32 cellular contexts compared by ENCODE assay signal in the genomic region with DNA sequence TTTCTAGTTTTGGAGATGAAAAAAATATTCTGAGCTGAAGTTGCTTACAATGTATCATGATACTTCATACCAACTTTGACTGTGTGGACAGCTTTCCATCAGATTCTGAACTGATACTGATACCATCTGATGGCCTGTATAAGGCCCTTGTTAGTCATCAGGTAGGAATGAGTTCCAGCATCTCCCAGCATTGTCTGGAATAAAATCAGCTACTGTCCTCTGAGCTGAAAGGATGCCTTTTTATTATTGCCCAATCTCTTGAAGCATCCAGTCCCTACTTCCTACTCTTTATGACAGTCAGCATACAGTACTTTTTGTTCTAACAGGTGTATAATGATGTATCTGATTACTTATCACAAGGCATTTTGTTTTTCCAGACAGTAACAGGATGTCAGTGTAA.
DNase-seq lines count a peak whose midpoint lies in the region; ATAC-seq and TF ChIP-seq lines count a peak whose summit lies in the region.
"Had no signal": no experiment of that assay in that cellular context is flagged by ENCODE, and none has a peak within 500 bp of the region (broad histone marks: within the 10 kb centered on the region; RNA-seq: fewer than 3 reads in every experiment).

No MANE protein-coding gene starts in this region.

- H3K4me3 Mint-ChIP-seq in natural killer cell treated with Interleukin-12 subunit alpha and Interleukin-12 subunit beta and Interleukin-15 and Interleukin-18, amount 100 ng/mL, for 72 hours: no peak overlapping the region
- H3K4me3 Mint-ChIP-seq: activated T-cell treated with anti-CD3 and anti-CD28 coated beads, Interleukin-2, amount 50 U/mL, for 24 hours; central memory CD8-positive, alpha-beta T cell; dendritic cell treated with granulocyte-macrophage colony-stimulating factor and Interleukin-4, amounts not matched to agents 40 ng/mL and 50 ng/mL, for 4 days; GM23338; HFFc6; naive thymus-derived CD4-positive, alpha-beta T cell; stimulated activated naive B cell treated with anti-CD40 and anti-IgM and Interleukin-4, amounts not matched to agents 10 μg/mL and 1 μg/mL and 100 μg/mL, for 72 hours had no signal

- H3K4me3 ChIP-seq in mammary epithelial cell (replicated peaks in 1 of 3; ENCODE audit: insufficient read depth in 1 of 3, low read depth in 2 of 3, low read length in 3 of 3) (no peak overlapping the region), breast epithelium (no peak overlapping the region), adipocyte (ENCODE audit: low read length) (no peak overlapping the region)
- H3K4me3 ChIP-seq: GM23338, heart left ventricle, SJCRH30, upper lobe of left lung had no signal

- no peaks in the 10 kb centered on the region for H4K20me1 ChIP-seq in mammary epithelial cell (ENCODE audit: insufficient read depth, low read length)

- H3K4me2 ChIP-seq in mammary epithelial cell (ENCODE audit: insufficient read depth, low read depth, low read length): no peak overlapping the region
- H3K4me2 ChIP-seq: GM23338 had no signal

- in situ Hi-C loops in mammary epithelial cell (cut with MboI; ENCODE audit: low sequenced_read_pairs in 2 of 2): loop anchor here in 1 of 2 donors (25.0 kb wide), 1 partner anchor 208 kb away; no protein-coding TSS in a partner anchor

- no peaks in the 10 kb centered on the region for H3K27me3 Mint-ChIP-seq in natural killer cell treated with Interleukin-12 subunit alpha and Interleukin-12 subunit beta and Interleukin-15 and Interleukin-18, amount 100 ng/mL, for 72 hours
- H3K27me3 Mint-ChIP-seq: activated T-cell treated with anti-CD3 and anti-CD28 coated beads, Interleukin-2, amount 50 U/mL, for 24 hours; central memory CD8-positive, alpha-beta T cell; dendritic cell treated with granulocyte-macrophage colony-stimulating factor and Interleukin-4, amounts not matched to agents 40 ng/mL and 50 ng/mL, for 4 days; stimulated activated naive B cell treated with anti-CD40 and anti-IgM and Interleukin-4, amounts not matched to agents 10 μg/mL and 1 μg/mL and 100 μg/mL, for 72 hours had no signal

- intact Hi-C loops in mammary epithelial cell (cut with micrococcal nuclease) (no loop called here), breast epithelium (cut with DNase I; ENCODE audit: low total_unique reads) (no loop called here)

- H3K36me3 ChIP-seq in mammary epithelial cell (ENCODE audit: insufficient read depth, low read length) (no peaks in the 10 kb centered on the region), breast epithelium (no peaks in the 10 kb centered on the region), adipocyte (ENCODE audit: control insufficient read depth, insufficient read depth, low read length, severe bottlenecking) (no peaks in the 10 kb centered on the region)
- H3K36me3 ChIP-seq: heart left ventricle, SJCRH30, upper lobe of left lung had no signal

- ATAC-seq in HG02571 (IDR thresholded peaks at IDR 0.05; ENCODE audit: unreplicated experiment): no peak
- ATAC-seq in natural killer cell treated with Interleukin-12 subunit alpha and Interleukin-12 subunit beta and Interleukin-15 and Interleukin-18, amount 100 ng/mL, for 72 hours: no peak
- ATAC-seq: heart left ventricle; naive thymus-derived CD4-positive, alpha-beta T cell; stimulated activated naive B cell treated with anti-CD40 and anti-IgM and Interleukin-4, amounts not matched to agents 10 μg/mL and 1 μg/mL and 100 μg/mL, for 72 hours had no signal

- CTCF ChIA-PET in mammary epithelial cell (lab: Charles Lee; ENCODE audit: low non-redundant PET): no interaction called here

- peaks cover 3% of the 10 kb centered on the region for H3K9me3 ChIP-seq in mammary epithelial cell (replicated peaks; ENCODE audit: insufficient read depth, low read length)
- peaks cover 8 to 10% of the 10 kb centered on the region in 2 donors for H3K9me3 ChIP-seq in breast epithelium
- no peaks in the 10 kb centered on the region for H3K9me3 ChIP-seq in adipocyte (ENCODE audit: control insufficient read depth, low read length)
- H3K9me3 ChIP-seq: SJCRH30 had no signal

- H3K27me3 ChIP-seq in mammary epithelial cell (ENCODE audit: insufficient read depth, low read length) (no peaks in the 10 kb centered on the region), breast epithelium (no peaks in the 10 kb centered on the region), adipocyte (replicated peaks; ENCODE audit: control insufficient read depth, insufficient read depth, low read length) (no peaks in the 10 kb centered on the region)
- H3K27me3 ChIP-seq: heart left ventricle, SJCRH30, upper lobe of left lung had no signal

- H3K27ac Mint-ChIP-seq in natural killer cell treated with Interleukin-12 subunit alpha and Interleukin-12 subunit beta and Interleukin-15 and Interleukin-18, amount 100 ng/mL, for 72 hours: no peak overlapping the region
- H3K27ac Mint-ChIP-seq: activated T-cell treated with anti-CD3 and anti-CD28 coated beads, Interleukin-2, amount 50 U/mL, for 24 hours; dendritic cell treated with granulocyte-macrophage colony-stimulating factor and Interleukin-4, amounts not matched to agents 40 ng/mL and 50 ng/mL, for 4 days; HFFc6; naive thymus-derived CD4-positive, alpha-beta T cell; stimulated activated naive B cell treated with anti-CD40 and anti-IgM and Interleukin-4, amounts not matched to agents 10 μg/mL and 1 μg/mL and 100 μg/mL, for 72 hours had no signal

- no peak for TF ChIP-seq POLR2A in breast epithelium (IDR thresholded peaks at IDR 0.05)

- no peaks in the 10 kb centered on the region for H3K79me2 ChIP-seq in mammary epithelial cell (ENCODE audit: insufficient read depth, low read length)

- no peaks in the 10 kb centered on the region for H3K4me1 Mint-ChIP-seq in natural killer cell treated with Interleukin-12 subunit alpha and Interleukin-12 subunit beta and Interleukin-15 and Interleukin-18, amount 100 ng/mL, for 72 hours (ENCODE audit: low read depth in 2 of 2)
- H3K4me1 Mint-ChIP-seq: central memory CD8-positive, alpha-beta T cell; naive thymus-derived CD4-positive, alpha-beta T cell; stimulated activated naive B cell treated with anti-CD40 and anti-IgM and Interleukin-4, amounts not matched to agents 10 μg/mL and 1 μg/mL and 100 μg/mL, for 72 hours had no signal

- DNase-seq in mammary epithelial cell: peak; percentile 50
- no peak for DNase-seq in breast epithelium (ENCODE audit: low spot score in 2 of 2)
- DNase-seq in adipocyte (ENCODE audit: low read depth): peak; percentile 19
- peak; percentile 10 for DNase-seq in kidney tubule cell (ENCODE audit: low spot score)
- no peak for DNase-seq in NCI-H2029 (lab: John Stamatoyannopoulos, UW)
- DNase-seq in T-helper 9 cell: no peak
- DNase-seq in natural killer cell treated with Interleukin-12 subunit alpha and Interleukin-12 subunit beta and Interleukin-15 and Interleukin-18, amount 100 ng/mL, for 72 hours (ENCODE audit: low spot score): no peak
- DNase-seq: 8988T; activated CD4-positive, CD25-positive, alpha-beta regulatory T cell; activated effector memory CD4-positive, alpha-beta T cell treated with anti-CD3 and anti-CD28 coated beads, Interleukin-2, amount 50 U/mL, for 16 hours; activated T-cell treated with anti-CD3 and anti-CD28 coated beads, Interleukin-2, amount 50 U/mL, for 24 hours; Calu3; DMS79; heart left ventricle; HFFc6; KG1; kidney; naive thymus-derived CD4-positive, alpha-beta T cell; NCI-H1417 treated with DMSO at 0.1 percent for 48 hours; NCI-H2081; NCI-H748 treated with DMSO at 0.1 percent for 48 hours; nucleus accumbens; SJCRH30; stimulated activated CD4-positive, alpha-beta T cell treated with anti-CD3 and anti-CD28 coated beads, Interleukin-15, amount 100 ng/mL, for 24 hours; stimulated activated naive B cell treated with anti-CD40 and anti-IgM and Interleukin-4, amounts not matched to agents 10 μg/mL and 1 μg/mL and 100 μg/mL, for 72 hours; T-helper 1 cell; upper lobe of left lung had no signal

- H3K9ac ChIP-seq in mammary epithelial cell (ENCODE audit: insufficient read depth, low read length) (no peak overlapping the region), adipocyte (ENCODE audit: low read length) (no peak overlapping the region)

- TF ChIP-seq CTCF in mammary epithelial cell (conservative IDR thresholded peaks at IDR 0.05 in 1 of 2, IDR thresholded peaks at IDR 0.05 in 1 of 2; ENCODE audit: extremely low read depth in 1 of 2, insufficient read depth in 1 of 2, low read depth in 1 of 2, low read length in 2 of 2): no peak
- no peak for TF ChIP-seq CTCF in breast epithelium (IDR thresholded peaks at IDR 0.05)

- H3K36me3 Mint-ChIP-seq in natural killer cell treated with Interleukin-12 subunit alpha and Interleukin-12 subunit beta and Interleukin-15 and Interleukin-18, amount 100 ng/mL, for 72 hours: no peaks in the 10 kb centered on the region
- H3K36me3 Mint-ChIP-seq: naive thymus-derived CD4-positive, alpha-beta T cell; stimulated activated naive B cell treated with anti-CD40 and anti-IgM and Interleukin-4, amounts not matched to agents 10 μg/mL and 1 μg/mL and 100 μg/mL, for 72 hours had no signal

- BruUV-seq in mammary epithelial cell (replicated peaks; lab: Mats Ljungman, UMichigan): no TSS peak

- H3K4me1 ChIP-seq in mammary epithelial cell (ENCODE audit: insufficient read depth, low read length) (no peaks in the 10 kb centered on the region), breast epithelium (no peaks in the 10 kb centered on the region), adipocyte (ENCODE audit: control insufficient read depth, insufficient read depth, low read length) (no peaks in the 10 kb centered on the region)
- H3K4me1 ChIP-seq: heart left ventricle, upper lobe of left lung had no signal

- peaks cover 12% of the 10 kb centered on the region for H3K9me3 Mint-ChIP-seq in natural killer cell treated with Interleukin-12 subunit alpha and Interleukin-12 subunit beta and Interleukin-15 and Interleukin-18, amount 100 ng/mL, for 72 hours
- H3K9me3 Mint-ChIP-seq: activated T-cell treated with anti-CD3 and anti-CD28 coated beads, Interleukin-2, amount 50 U/mL, for 24 hours; dendritic cell treated with granulocyte-macrophage colony-stimulating factor and Interleukin-4, amounts not matched to agents 40 ng/mL and 50 ng/mL, for 4 days had no signal

- dilution Hi-C loops in mammary epithelial cell (cut with HindIII; ENCODE audit: low sequenced_read_pairs): no loop called here

- no peak overlapping the region for H3K27ac ChIP-seq in mammary epithelial cell (ENCODE audit: insufficient read depth, low read depth, low read length)
- H3K27ac ChIP-seq in breast epithelium: no peak overlapping the region
- H3K27ac ChIP-seq: C4-2B, heart left ventricle, SJCRH30, upper lobe of left lung had no signal

- H2AFZ ChIP-seq in mammary epithelial cell (ENCODE audit: low read depth, low read length): no peak overlapping the region
- H2AFZ ChIP-seq: GM23338 had no signal

Comparison
In these comparisons a context has a peak if more than half of its experiments do, and no peak if none do; other contexts are left out.
1. DNase-seq: peak in mammary epithelial cell (single experiment), adipocyte (single experiment) and kidney tubule cell (single experiment); none in breast epithelium (0 of 2), NCI-H2029 (single experiment), T-helper 9 cell (single experiment) and natural killer cell treated with Interleukin-12 subunit alpha and Interleukin-12 subunit beta and Interleukin-15 and Interleukin-18, amount 100 ng/mL, for 72 hours (single experiment).